ENCODE assay signal across 8 cellular contexts in genomic region chr2:28751956-28752607, GRCh38. TPM values are rescaled to one million over a fixed set of nuclear protein-coding genes. Genes with fewer than 3 reads are reported as not detected.
DNase-seq lines count a peak whose midpoint lies in the region; ATAC-seq and TF ChIP-seq lines count a peak whose summit lies in the region.

No MANE protein-coding gene starts in this region.

- intact Hi-C loops in right cardiac atrium (cut with DNase I): loop anchor here in 3 of 4 donors (2.0 to 10.0 kb wide), 5 partner anchors 89 to 187 kb away; no protein-coding TSS in a partner anchor

- DNase-seq in GM12865 (ENCODE audit: low read depth) (peak; percentile 43), right cardiac atrium (peak in 1 of 3 donors; percentile 75), retinal pigment epithelial cell (ENCODE audit: low read depth) (no peak), NCI-H446 treated with DMSO at 0.1 percent for 48 hours (lab: John Stamatoyannopoulos, UW) (no peak)
- DNase-seq in activated naive CD8-positive, alpha-beta T cell treated with anti-CD3 and anti-CD28 coated beads, Interleukin-2, amount 10 ng/mL, durations not matched to agents 7 days and 5 days: no peak

- peaks cover 52% of the 10 kb centered on the region for H3K4me1 Mint-ChIP-seq in activated naive CD8-positive, alpha-beta T cell treated with anti-CD3 and anti-CD28 coated beads, Interleukin-2, amount 10 ng/mL, durations not matched to agents 7 days and 5 days

- H3K27me3 ChIP-seq in ACC112 (ENCODE audit: insufficient read depth, low read length) (no peaks in the 10 kb centered on the region), OCI-LY1 (ENCODE audit: insufficient read depth, low read length) (no peaks in the 10 kb centered on the region), right cardiac atrium (ENCODE audit: control insufficient read depth, insufficient read depth) (no peaks in the 10 kb centered on the region)

- H3K4me1 ChIP-seq in ACC112 (ENCODE audit: control insufficient read depth, insufficient read depth, low read length, unreplicated experiment) (peaks cover 48% of the 10 kb centered on the region), OCI-LY1 (ENCODE audit: insufficient read depth, low read length, severe bottlenecking) (peaks cover 49% of the 10 kb centered on the region), right cardiac atrium (ENCODE audit: control insufficient read depth, insufficient read depth, low read length) (peaks cover 7% of the 10 kb centered on the region)

- H3K4me3 ChIP-seq in ACC112 (ENCODE audit: low read depth, low read length) (peak overlapping the region; percentile 99), GM12865 (ENCODE audit: low read depth, low read length) (peak overlapping the region; percentile 95), OCI-LY1 (ENCODE audit: low read depth, low read length, poor library complexity, severe bottlenecking) (peak overlapping the region; percentile 90), right cardiac atrium (ENCODE audit: low read length) (peak overlapping the region; percentile 84), retinal pigment epithelial cell (ENCODE audit: low read length) (peak overlapping the region; percentile 99)

- POLR2A ChIA-PET in activated naive CD8-positive, alpha-beta T cell treated with anti-CD3 and anti-CD28 coated beads, Interleukin-2, amount 10 ng/mL, durations not matched to agents 7 days and 5 days (lab: Charles Lee): interaction anchor here (0.6 to 3.1 kb wide), 15 partner anchors 38 to 1167 kb away, joined by 3 to 31 read pairs (median 8); partner anchors contain the start of genes TRMT61B and WDR43

- H3K9me3 ChIP-seq in OCI-LY1 (ENCODE audit: low read length): no peaks in the 10 kb centered on the region
- no peaks in the 10 kb centered on the region for H3K9me3 ChIP-seq in right cardiac atrium (ENCODE audit: control insufficient read depth, low read length)

- H2AFZ ChIP-seq in ACC112 (ENCODE audit: low read length, unreplicated experiment) (peak overlapping the region; percentile 68), OCI-LY1 (ENCODE audit: low read length) (no peak overlapping the region)

- H3K4me3 Mint-ChIP-seq in activated naive CD8-positive, alpha-beta T cell treated with anti-CD3 and anti-CD28 coated beads, Interleukin-2, amount 10 ng/mL, durations not matched to agents 7 days and 5 days: peak overlapping the region; percentile 85

- H3K36me3 ChIP-seq in ACC112 (ENCODE audit: insufficient read depth, low read length) (no peaks in the 10 kb centered on the region), OCI-LY1 (ENCODE audit: insufficient read depth, low read length) (no peaks in the 10 kb centered on the region)

- peak overlapping the region; percentile 94 for H3K9ac ChIP-seq in OCI-LY1 (ENCODE audit: low read length)

- H3K27ac Mint-ChIP-seq in activated naive CD8-positive, alpha-beta T cell treated with anti-CD3 and anti-CD28 coated beads, Interleukin-2, amount 10 ng/mL, durations not matched to agents 7 days and 5 days: peak overlapping the region; percentile 98

- no peaks in the 10 kb centered on the region for H3K27me3 Mint-ChIP-seq in activated naive CD8-positive, alpha-beta T cell treated with anti-CD3 and anti-CD28 coated beads, Interleukin-2, amount 10 ng/mL, durations not matched to agents 7 days and 5 days

- H3K4me2 ChIP-seq in OCI-LY1 (ENCODE audit: low read length): peak overlapping the region; percentile 94

- under 1% methylated on average over 75 of the region's 75 CpGs for WGBS in right cardiac atrium

- H3K36me3 Mint-ChIP-seq in activated naive CD8-positive, alpha-beta T cell treated with anti-CD3 and anti-CD28 coated beads, Interleukin-2, amount 10 ng/mL, durations not matched to agents 7 days and 5 days: peaks cover 9% of the 10 kb centered on the region

- H3K9me2 ChIP-seq in OCI-LY1 (ENCODE audit: low read depth, low read length): no peaks in the 10 kb centered on the region

- H3K79me2 ChIP-seq in ACC112 (ENCODE audit: control insufficient read depth, insufficient read depth, low read length, unreplicated experiment) (peaks cover 55% of the 10 kb centered on the region), OCI-LY1 (ENCODE audit: insufficient read depth, low read length) (peaks cover 51% of the 10 kb centered on the region)

- H3F3A ChIP-seq in OCI-LY1 (ENCODE audit: insufficient read depth, low read length): no peaks in the 10 kb centered on the region

- ATAC-seq in HG02678 (IDR thresholded peaks at IDR 0.05; ENCODE audit: unreplicated experiment) (peak; percentile 26), right cardiac atrium (peak; percentile 57 to 69)
- peak; percentile 21 for ATAC-seq in activated naive CD8-positive, alpha-beta T cell treated with anti-CD3 and anti-CD28 coated beads, Interleukin-2, amount 10 ng/mL, durations not matched to agents 7 days and 5 days (ENCODE audit: low read depth)

- H4K20me1 ChIP-seq in OCI-LY1 (ENCODE audit: insufficient read depth, low read length): no peaks in the 10 kb centered on the region

- no peaks in the 10 kb centered on the region for H3K9me3 Mint-ChIP-seq in activated naive CD8-positive, alpha-beta T cell treated with anti-CD3 and anti-CD28 coated beads, Interleukin-2, amount 10 ng/mL, durations not matched to agents 7 days and 5 days

- H3K27ac ChIP-seq in ACC112 (ENCODE audit: low read depth, low read length) (peak overlapping the region; percentile 90), OCI-LY1 (ENCODE audit: low read depth, low read length, poor library complexity, severe bottlenecking) (peak overlapping the region; percentile 66), right cardiac atrium (ENCODE audit: low read length) (peak overlapping the region; percentile 94)

- no peak for TF ChIP-seq CTCF in GM12865 (IDR thresholded peaks at IDR 0.05; ENCODE audit: insufficient read depth, low read depth, low read length, missing control alignments)
- TF ChIP-seq CTCF in OCI-LY1 (IDR thresholded peaks at IDR 0.05; ENCODE audit: low read length): no peak
- no peak for TF ChIP-seq CTCF in retinal pigment epithelial cell (conservative IDR thresholded peaks at IDR 0.05; ENCODE audit: low read depth, low read length)

RNA-seq across cellular contexts. Expression of gene PPP1CB, which starts 0.5 kb away (rescaled TPM):
- 100 to 1,000 TPM; 174 to 179 TPM for total RNA-seq in activated naive CD8-positive, alpha-beta T cell treated with anti-CD3 and anti-CD28 coated beads, Interleukin-2, amount 10 ng/mL, durations not matched to agents 7 days and 5 days
- 100 to 1,000 TPM; 368 to 417 (median 381) TPM for total RNA-seq in right cardiac atrium
- 126 TPM for polyA plus RNA-seq in right cardiac atrium

RNA-seq across cellular contexts. Expression of gene SPDYA, which starts 58.6 kb away (rescaled TPM):
- 1 to 10 TPM; 1.4 to 1.9 TPM for total RNA-seq in activated naive CD8-positive, alpha-beta T cell treated with anti-CD3 and anti-CD28 coated beads, Interleukin-2, amount 10 ng/mL, durations not matched to agents 7 days and 5 days
- total RNA-seq in right cardiac atrium: 1 to 10 TPM in 1 of 4 donors, under 1 TPM in 1, not detected in 2; 0.56 to 1.3 TPM
- polyA plus RNA-seq in right cardiac atrium: 0.27 TPM
